ENCODE assay signal across 9 cellular contexts in the genomic region with DNA sequence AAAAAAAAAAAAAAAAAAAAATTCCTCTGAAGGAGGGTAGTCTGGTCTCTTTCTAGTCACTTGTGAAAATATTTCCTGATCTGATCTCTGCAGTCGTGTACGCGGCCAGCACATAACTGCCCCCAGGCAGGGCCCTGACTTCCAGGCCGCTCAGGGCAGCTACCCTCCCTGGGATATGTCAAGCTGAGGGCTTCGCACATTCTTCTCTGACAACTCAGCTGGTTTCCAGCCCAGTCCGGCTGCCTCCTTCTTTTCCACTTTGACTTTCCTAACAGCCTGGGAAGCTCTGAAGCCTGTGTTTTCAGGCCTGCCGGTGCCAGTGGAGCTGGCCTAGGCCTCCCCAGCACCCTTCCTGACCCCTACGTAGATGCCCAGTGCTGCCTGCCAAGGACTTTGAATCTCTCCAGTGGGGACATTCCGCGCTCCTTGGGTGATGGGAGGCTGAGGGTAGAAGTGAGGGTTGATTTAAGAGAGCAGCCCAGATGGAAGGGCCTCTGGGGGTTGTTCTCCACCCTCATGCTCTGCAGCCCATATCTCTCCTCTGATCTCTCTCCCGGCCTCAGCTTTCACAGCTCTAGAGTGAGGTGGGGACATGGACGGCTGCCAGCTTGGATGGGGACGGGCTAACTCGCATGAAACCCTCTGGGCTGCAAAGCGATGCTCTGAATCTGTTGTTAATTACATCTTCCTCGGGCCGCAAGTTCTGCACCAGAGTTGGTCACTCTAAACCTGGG. TPM values are rescaled to one million over a fixed set of nuclear protein-coding genes. Genes with fewer than 3 reads are reported as not detected.
A peak's percentile ranks its signal among the peaks of the same experiment; 100 is the strongest.
DNase-seq lines count a peak whose midpoint lies in the region; ATAC-seq and TF ChIP-seq lines count a peak whose summit lies in the region.
"Had no signal": no experiment of that assay in that cellular context is flagged by ENCODE, and none has a peak within 500 bp of the region (broad histone marks: within the 10 kb centered on the region; RNA-seq: fewer than 3 reads in every experiment).

No MANE protein-coding gene starts in this region.

- H3K4me3 ChIP-seq in BJ (ENCODE audit: low read depth, low read length) (no peak overlapping the region), SK-N-SH (ENCODE audit: low read depth in 2 of 2, low read length in 1 of 2) (peak overlapping the region; percentile 10 to 23; a peak in 2 of 4 replicates), parathyroid adenoma (ENCODE audit: low read depth, low read length) (no peak overlapping the region)

- H3K27me3 ChIP-seq in BJ (ENCODE audit: control insufficient read depth, insufficient read depth, low read length) (no peaks in the 10 kb centered on the region), SK-N-SH (ENCODE audit: insufficient read depth) (no peaks in the 10 kb centered on the region), parathyroid adenoma (ENCODE audit: control insufficient read depth, insufficient read depth, low read length) (no peaks in the 10 kb centered on the region)

- ATAC-seq in GM21367 (IDR thresholded peaks at IDR 0.05; ENCODE audit: unreplicated experiment), result no peak

- no peak; the same call in 1 of the 2 replicates for TF ChIP-seq RAD21 in SK-N-SH (IDR thresholded peaks at IDR 0.05; ENCODE audit: low read length)

- peak overlapping the region; percentile 72 for H3K4me2 ChIP-seq in SK-N-SH
- no peak overlapping the region for H3K4me2 ChIP-seq in parathyroid adenoma (ENCODE audit: low read length)

- H3K9ac ChIP-seq in SK-N-SH (peak overlapping the region; percentile 67; the same call in 1 of the 2 replicates), parathyroid adenoma (peak overlapping the region; percentile 28)

- peak overlapping the region; percentile 92 to 97 for H3K27ac ChIP-seq in SK-N-SH (ENCODE audit: low read depth in 2 of 2, low read length in 1 of 2)
- peak overlapping the region; percentile 95 for H3K27ac ChIP-seq in parathyroid adenoma

- peak; percentile 78 to 89 for TF ChIP-seq EP300 in SK-N-SH (IDR thresholded peaks at IDR 0.05; ENCODE audit: borderline replicate concordance in 1 of 2, low read depth in 1 of 2, low read length in 1 of 2)

- H3K4me1 ChIP-seq in SK-N-SH (ENCODE audit: control insufficient read depth in 1 of 2, insufficient read depth in 2 of 2, low read depth in 1 of 2, low read length in 1 of 2) (peaks cover 38 to 40% of the 10 kb centered on the region in 2 experiments), parathyroid adenoma (peaks cover 35% of the 10 kb centered on the region)

- CTCF ChIA-PET in BJ (lab: Yijun Ruan, JAX), result interaction anchor here (0.7 to 3.3 kb wide), 8 partner anchors 8 to 213 kb away, joined by 3 to 16 read pairs (median 5); no protein-coding TSS in a partner anchor
- CTCF ChIA-PET in SK-N-SH (lab: Yijun Ruan, JAX), result interaction anchor here (0.5 to 4.4 kb wide), 8 partner anchors 28 to 802 kb away, joined by 3 to 24 read pairs (median 6); no protein-coding TSS in a partner anchor

- H3K9me2 ChIP-seq in SK-N-SH, result no peaks in the 10 kb centered on the region

- peaks cover 76% of the 10 kb centered on the region for H3F3A ChIP-seq in SK-N-SH (replicated peaks; ENCODE audit: insufficient read depth)

- POLR2A ChIA-PET in BJ (lab: Charles Lee), result interaction anchor here (0.8 to 1.0 kb wide), 2 partner anchors 13 to 17 kb away, joined by 3 to 4 read pairs; no protein-coding TSS in a partner anchor
- POLR2A ChIA-PET in SK-N-SH (lab: Yijun Ruan, JAX), result no interaction called here

- peaks cover 96% of the 10 kb centered on the region for H4K20me1 ChIP-seq in SK-N-SH (ENCODE audit: insufficient read depth)

- H3K36me3 ChIP-seq in BJ (ENCODE audit: control insufficient read depth, insufficient read depth, low read length) (peaks cover 10% of the 10 kb centered on the region), SK-N-SH (replicated peaks in 1 of 2; ENCODE audit: control insufficient read depth in 1 of 2, insufficient read depth in 2 of 2, low read length in 1 of 2) (peaks cover under 1 to 35% of the 10 kb centered on the region in 2 experiments), parathyroid adenoma (ENCODE audit: control insufficient read depth, insufficient read depth, low read length) (no peaks in the 10 kb centered on the region)

- no peak for TF ChIP-seq CTCF in BJ (IDR thresholded peaks at IDR 0.05; ENCODE audit: insufficient read depth, low read depth, low read length)
- TF ChIP-seq CTCF in SK-N-SH (IDR thresholded peaks at IDR 0.05), result no peak
- no peak for TF ChIP-seq CTCF in parathyroid adenoma (IDR thresholded peaks at IDR 0.05)

- H3K79me2 ChIP-seq in SK-N-SH (ENCODE audit: insufficient read depth) (peaks cover 87% of the 10 kb centered on the region), parathyroid adenoma (no peaks in the 10 kb centered on the region)

- DNase-seq in BJ (ENCODE audit: low read depth) (peak; percentile 90), SK-N-SH (peak; percentile 81), glomerular visceral epithelial cell (ENCODE audit: extremely low spot score) (peak; percentile 51), NCI-H1417 treated with DMSO at 0.1 percent for 48 hours (lab: John Stamatoyannopoulos, UW) (no peak), hypothalamus (lab: John Stamatoyannopoulos, UW) (no peak)
- DNase-seq in activated CD8-positive, alpha-beta memory T cell treated with anti-CD3 and anti-CD28 coated beads for 24 hours, result no peak
- DNase-seq: NCI-H187 treated with DMSO at 0.1 percent for 48 hours had no signal

- no peak overlapping the region for H2AFZ ChIP-seq in SK-N-SH (ENCODE audit: low read depth)
- H2AFZ ChIP-seq in parathyroid adenoma, result peak overlapping the region; percentile 57

- H3K9me3 ChIP-seq in SK-N-SH (no peaks in the 10 kb centered on the region), parathyroid adenoma (ENCODE audit: control insufficient read depth, low read length) (no peaks in the 10 kb centered on the region)

- WGBS in SK-N-SH (ENCODE audit: low lambda C conversion rate), result 13% methylated on average over 16 of the region's 17 CpGs

TF ChIP-seq in SK-N-SH, 30 proteins besides CTCF, POLR2A, EP300 and RAD21 (continues in another document):
- TF ChIP-seq, protein P1, sequence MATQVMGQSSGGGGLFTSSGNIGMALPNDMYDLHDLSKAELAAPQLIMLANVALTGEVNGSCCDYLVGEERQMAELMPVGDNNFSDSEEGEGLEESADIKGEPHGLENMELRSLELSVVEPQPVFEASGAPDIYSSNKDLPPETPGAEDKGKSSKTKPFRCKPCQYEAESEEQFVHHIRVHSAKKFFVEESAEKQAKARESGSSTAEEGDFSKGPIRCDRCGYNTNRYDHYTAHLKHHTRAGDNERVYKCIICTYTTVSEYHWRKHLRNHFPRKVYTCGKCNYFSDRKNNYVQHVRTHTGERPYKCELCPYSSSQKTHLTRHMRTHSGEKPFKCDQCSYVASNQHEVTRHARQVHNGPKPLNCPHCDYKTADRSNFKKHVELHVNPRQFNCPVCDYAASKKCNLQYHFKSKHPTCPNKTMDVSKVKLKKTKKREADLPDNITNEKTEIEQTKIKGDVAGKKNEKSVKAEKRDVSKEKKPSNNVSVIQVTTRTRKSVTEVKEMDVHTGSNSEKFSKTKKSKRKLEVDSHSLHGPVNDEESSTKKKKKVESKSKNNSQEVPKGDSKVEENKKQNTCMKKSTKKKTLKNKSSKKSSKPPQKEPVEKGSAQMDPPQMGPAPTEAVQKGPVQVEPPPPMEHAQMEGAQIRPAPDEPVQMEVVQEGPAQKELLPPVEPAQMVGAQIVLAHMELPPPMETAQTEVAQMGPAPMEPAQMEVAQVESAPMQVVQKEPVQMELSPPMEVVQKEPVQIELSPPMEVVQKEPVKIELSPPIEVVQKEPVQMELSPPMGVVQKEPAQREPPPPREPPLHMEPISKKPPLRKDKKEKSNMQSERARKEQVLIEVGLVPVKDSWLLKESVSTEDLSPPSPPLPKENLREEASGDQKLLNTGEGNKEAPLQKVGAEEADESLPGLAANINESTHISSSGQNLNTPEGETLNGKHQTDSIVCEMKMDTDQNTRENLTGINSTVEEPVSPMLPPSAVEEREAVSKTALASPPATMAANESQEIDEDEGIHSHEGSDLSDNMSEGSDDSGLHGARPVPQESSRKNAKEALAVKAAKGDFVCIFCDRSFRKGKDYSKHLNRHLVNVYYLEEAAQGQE (IDR thresholded peaks at IDR 0.05; ENCODE audit: low read depth, low read length), result peak; percentile 10; the same call in 1 of the 2 replicates
- TF ChIP-seq TEAD4 (IDR thresholded peaks at IDR 0.05; ENCODE audit: borderline replicate concordance, insufficient read depth) (peak; percentile 94), MXI1 (IDR thresholded peaks at IDR 0.05; ENCODE audit: low read depth, low read length) (0 out of 2 replicates have a peak, but pooled peaks have one; percentile 19), FOXJ3 (CRISPR knock-in tag; IDR thresholded peaks at IDR 0.05) (no peak), TAF1 (IDR thresholded peaks at IDR 0.05; ENCODE audit: borderline replicate concordance, low read depth, low read length) (0 out of 2 replicates have a peak, but pooled peaks have one; percentile 17), TCF12 (IDR thresholded peaks at IDR 0.05) (peak; percentile 96), ELF1 (IDR thresholded peaks at IDR 0.05) (peak; percentile 63; the same call in 1 of the 2 replicates), SIN3A (IDR thresholded peaks at IDR 0.05; ENCODE audit: borderline replicate concordance, low read depth, low read length) (peak; percentile 83)
- TF ChIP-seq, protein P2, sequence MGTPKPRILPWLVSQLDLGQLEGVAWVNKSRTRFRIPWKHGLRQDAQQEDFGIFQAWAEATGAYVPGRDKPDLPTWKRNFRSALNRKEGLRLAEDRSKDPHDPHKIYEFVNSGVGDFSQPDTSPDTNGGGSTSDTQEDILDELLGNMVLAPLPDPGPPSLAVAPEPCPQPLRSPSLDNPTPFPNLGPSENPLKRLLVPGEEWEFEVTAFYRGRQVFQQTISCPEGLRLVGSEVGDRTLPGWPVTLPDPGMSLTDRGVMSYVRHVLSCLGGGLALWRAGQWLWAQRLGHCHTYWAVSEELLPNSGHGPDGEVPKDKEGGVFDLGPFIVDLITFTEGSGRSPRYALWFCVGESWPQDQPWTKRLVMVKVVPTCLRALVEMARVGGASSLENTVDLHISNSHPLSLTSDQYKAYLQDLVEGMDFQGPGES (IDR thresholded peaks at IDR 0.05; ENCODE audit: low read depth, low read length), result no peak
- TF ChIP-seq, protein P3, sequence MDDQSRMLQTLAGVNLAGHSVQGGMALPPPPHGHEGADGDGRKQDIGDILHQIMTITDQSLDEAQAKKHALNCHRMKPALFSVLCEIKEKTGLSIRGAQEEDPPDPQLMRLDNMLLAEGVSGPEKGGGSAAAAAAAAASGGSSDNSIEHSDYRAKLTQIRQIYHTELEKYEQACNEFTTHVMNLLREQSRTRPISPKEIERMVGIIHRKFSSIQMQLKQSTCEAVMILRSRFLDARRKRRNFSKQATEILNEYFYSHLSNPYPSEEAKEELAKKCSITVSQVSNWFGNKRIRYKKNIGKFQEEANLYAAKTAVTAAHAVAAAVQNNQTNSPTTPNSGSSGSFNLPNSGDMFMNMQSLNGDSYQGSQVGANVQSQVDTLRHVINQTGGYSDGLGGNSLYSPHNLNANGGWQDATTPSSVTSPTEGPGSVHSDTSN (IDR thresholded peaks at IDR 0.05), result peak; percentile 94

RNA-seq across cellular contexts. Expression of a gene that starts 20.7 kb away (rescaled TPM):
- polyA plus RNA-seq in BJ (2011; rRNA removed), result 170 and 251 TPM in 2 replicates
- polyA minus RNA-seq in BJ (2011; rRNA and poly(A)+ RNA removed), result 213 and 249 TPM in 2 replicates
- 26.4 and 73.8 TPM in 2 replicates for polyA plus RNA-seq in SK-N-SH (2012; rRNA removed)
- 37.9 and 52.7 TPM in 2 replicates for polyA plus RNA-seq in SK-N-SH (2012; cell fraction: cytosol; rRNA removed)
- 131 and 166 TPM in 2 replicates for polyA plus RNA-seq in SK-N-SH (2012; cell fraction: nucleus; rRNA removed)

Comparison
In these comparisons a context has a peak if more than half of its experiments do, and no peak if none do; other contexts are left out.
1. DNase-seq: peak in BJ (single experiment), SK-N-SH (single experiment) and glomerular visceral epithelial cell (single experiment); none in activated CD8-positive, alpha-beta memory T cell treated with anti-CD3 and anti-CD28 coated beads for 24 hours (single experiment), NCI-H1417 treated with DMSO at 0.1 percent for 48 hours (single experiment) and hypothalamus (0 of 51).
2. H3K4me3 ChIP-seq: peak in SK-N-SH (2 of 2); none in BJ (single experiment) and parathyroid adenoma (single experiment).